20 cellular contexts compared by ENCODE assay signal in genomic region chr19:40213251-40213793, GRCh38. TPM values are rescaled to one million over a fixed set of nuclear protein-coding genes. Genes with fewer than 3 reads are reported as not detected.
DNase-seq lines count a peak whose midpoint lies in the region; ATAC-seq and TF ChIP-seq lines count a peak whose summit lies in the region.
"Had no signal": no experiment of that assay in that cellular context is flagged by ENCODE, and none has a peak within 500 bp of the region (broad histone marks: within the 10 kb centered on the region; RNA-seq: fewer than 3 reads in every experiment).

No MANE protein-coding gene starts in this region.

- no peak overlapping the region for H3K4me3 Mint-ChIP-seq in stimulated activated naive CD8-positive, alpha-beta T cell treated with anti-CD3 and anti-CD28 coated beads, Interleukin-15, amount 100 ng/mL, for 72 hours
- H3K4me3 Mint-ChIP-seq in chondrocyte (ENCODE audit: unreplicated experiment), result no peak overlapping the region
- H3K4me3 Mint-ChIP-seq in stimulated activated memory B cell treated with anti-CD40 and anti-IgM and Interleukin-4, amounts not matched to agents 10 μg/mL and 1 μg/mL and 100 μg/mL, for 72 hours, result no peak overlapping the region
- H3K4me3 Mint-ChIP-seq: CD14-positive monocyte; CD4-positive, alpha-beta T cell; CD8-positive, alpha-beta memory T cell had no signal

- TF ChIP-seq CTCF in chondrocyte (IDR thresholded peaks at IDR 0.05) (no peak), RWPE1 (conservative IDR thresholded peaks at IDR 0.05; ENCODE audit: low read depth) (no peak)

- DNase-seq in stimulated activated naive CD8-positive, alpha-beta T cell treated with anti-CD3 and anti-CD28 coated beads, Interleukin-15, amount 100 ng/mL, for 72 hours, result no peak
- no peak for DNase-seq in stimulated activated naive CD8-positive, alpha-beta T cell treated with anti-CD3 and anti-CD28 coated beads, Interleukin-15, Interleukin-2, amounts not matched to agents 100 U/mL and 50 U/mL, for 24 hours
- DNase-seq in chondrocyte (ENCODE audit: low spot score) (peak; percentile 62), iPS-NIHi7 (ENCODE audit: extremely low spot score) (no peak), RWPE1 (ENCODE audit: low spot score) (no peak)
- DNase-seq: 8988T; ACHN; AML-193; BE2C; CD4-positive, alpha-beta T cell; CD8-positive, alpha-beta memory T cell; DMS53; DMS79 treated with DMSO at 0.1 percent for 48 hours; GOT3; HCEC 1CT had no signal

- POLR2A ChIA-PET in RWPE1 (lab: Yijun Ruan, JAX; ENCODE audit: low non-redundant PET), result no interaction called here

- H3K27ac ChIP-seq in RWPE1, result no peak overlapping the region
- H3K27ac ChIP-seq: A549; BLaER1 treated with 17β-estradiol and CSF1 and Interleukin-3, amounts not matched to agents 10 nM and 100 nM had no signal

- peak overlapping the region in 1 of 2 donors; percentile 83 for H3K27ac Mint-ChIP-seq in stimulated activated naive CD8-positive, alpha-beta T cell treated with anti-CD3 and anti-CD28 coated beads, Interleukin-15, amount 100 ng/mL, for 72 hours
- no peak overlapping the region for H3K27ac Mint-ChIP-seq in chondrocyte (ENCODE audit: unreplicated experiment)
- H3K27ac Mint-ChIP-seq in stimulated activated memory B cell treated with anti-CD40 and anti-IgM and Interleukin-4, amounts not matched to agents 10 μg/mL and 1 μg/mL and 100 μg/mL, for 72 hours, result no peak overlapping the region
- H3K27ac Mint-ChIP-seq: CD14-positive monocyte; CD4-positive, alpha-beta T cell; CD8-positive, alpha-beta memory T cell had no signal

- peaks cover 17% of the 10 kb centered on the region for H3K4me1 Mint-ChIP-seq in stimulated activated naive CD8-positive, alpha-beta T cell treated with anti-CD3 and anti-CD28 coated beads, Interleukin-15, amount 100 ng/mL, for 72 hours
- H3K4me1 Mint-ChIP-seq in chondrocyte (ENCODE audit: low read depth), result peaks cover 3% of the 10 kb centered on the region
- peaks cover 6% of the 10 kb centered on the region for H3K4me1 Mint-ChIP-seq in stimulated activated memory B cell treated with anti-CD40 and anti-IgM and Interleukin-4, amounts not matched to agents 10 μg/mL and 1 μg/mL and 100 μg/mL, for 72 hours
- H3K4me1 Mint-ChIP-seq: CD14-positive monocyte had no signal

- CTCF ChIA-PET in RWPE1 (lab: Yijun Ruan, JAX), result no interaction called here

- H3K27me3 Mint-ChIP-seq in stimulated activated naive CD8-positive, alpha-beta T cell treated with anti-CD3 and anti-CD28 coated beads, Interleukin-15, amount 100 ng/mL, for 72 hours, result peaks cover 26% of the 10 kb centered on the region
- H3K27me3 Mint-ChIP-seq in chondrocyte (ENCODE audit: low read depth), result peaks cover 17% of the 10 kb centered on the region
- peaks cover 15% of the 10 kb centered on the region for H3K27me3 Mint-ChIP-seq in stimulated activated memory B cell treated with anti-CD40 and anti-IgM and Interleukin-4, amounts not matched to agents 10 μg/mL and 1 μg/mL and 100 μg/mL, for 72 hours

- H3K36me3 Mint-ChIP-seq in chondrocyte (ENCODE audit: low read depth), result peaks cover 22% of the 10 kb centered on the region
- peaks cover 42% of the 10 kb centered on the region for H3K36me3 Mint-ChIP-seq in stimulated activated memory B cell treated with anti-CD40 and anti-IgM and Interleukin-4, amounts not matched to agents 10 μg/mL and 1 μg/mL and 100 μg/mL, for 72 hours

- ATAC-seq in stimulated activated naive CD8-positive, alpha-beta T cell treated with anti-CD3 and anti-CD28 coated beads, Interleukin-15, amount 100 ng/mL, for 72 hours, result peak; percentile 31
- ATAC-seq in stimulated activated naive CD8-positive, alpha-beta T cell treated with anti-CD3 and anti-CD28 coated beads, Interleukin-15, Interleukin-2, amounts not matched to agents 100 U/mL and 50 U/mL, for 24 hours, result no peak
- ATAC-seq in stimulated activated memory B cell treated with anti-CD40 and anti-IgM and Interleukin-4, amounts not matched to agents 10 μg/mL and 1 μg/mL and 100 μg/mL, for 72 hours, result peak; percentile 55
- ATAC-seq: A549 had no signal

- no peaks in the 10 kb centered on the region for H3K9me3 Mint-ChIP-seq in stimulated activated naive CD8-positive, alpha-beta T cell treated with anti-CD3 and anti-CD28 coated beads, Interleukin-15, amount 100 ng/mL, for 72 hours
- H3K9me3 Mint-ChIP-seq in chondrocyte (ENCODE audit: low read depth), result no peaks in the 10 kb centered on the region
- no peaks in the 10 kb centered on the region for H3K9me3 Mint-ChIP-seq in stimulated activated memory B cell treated with anti-CD40 and anti-IgM and Interleukin-4, amounts not matched to agents 10 μg/mL and 1 μg/mL and 100 μg/mL, for 72 hours
- H3K9me3 Mint-ChIP-seq: CD4-positive, alpha-beta T cell had no signal

RNA-seq across cellular contexts. Expression of gene TTC9B, which starts 4.9 kb away (rescaled TPM):
- total RNA-seq in chondrocyte, result not detected in 3 replicates
- total RNA-seq: CD4-positive, alpha-beta T cell; CD8-positive, alpha-beta memory T cell; Daoy had no signal

RNA-seq across cellular contexts. Expression of gene CCNP, which starts 13.2 kb away (rescaled TPM):
- total RNA-seq in chondrocyte, result 0.52 to 0.73 TPM (median 0.59 TPM) in 3 replicates
- total RNA-seq: Daoy had no signal

RNA-seq across cellular contexts. Expression of gene MAP3K10, which starts 22.1 kb away (rescaled TPM):
- total RNA-seq in chondrocyte, result 20.0 to 22.7 TPM (median 21.0 TPM) in 3 replicates
